9 cellular contexts compared by ENCODE assay signal in the genomic region with DNA sequence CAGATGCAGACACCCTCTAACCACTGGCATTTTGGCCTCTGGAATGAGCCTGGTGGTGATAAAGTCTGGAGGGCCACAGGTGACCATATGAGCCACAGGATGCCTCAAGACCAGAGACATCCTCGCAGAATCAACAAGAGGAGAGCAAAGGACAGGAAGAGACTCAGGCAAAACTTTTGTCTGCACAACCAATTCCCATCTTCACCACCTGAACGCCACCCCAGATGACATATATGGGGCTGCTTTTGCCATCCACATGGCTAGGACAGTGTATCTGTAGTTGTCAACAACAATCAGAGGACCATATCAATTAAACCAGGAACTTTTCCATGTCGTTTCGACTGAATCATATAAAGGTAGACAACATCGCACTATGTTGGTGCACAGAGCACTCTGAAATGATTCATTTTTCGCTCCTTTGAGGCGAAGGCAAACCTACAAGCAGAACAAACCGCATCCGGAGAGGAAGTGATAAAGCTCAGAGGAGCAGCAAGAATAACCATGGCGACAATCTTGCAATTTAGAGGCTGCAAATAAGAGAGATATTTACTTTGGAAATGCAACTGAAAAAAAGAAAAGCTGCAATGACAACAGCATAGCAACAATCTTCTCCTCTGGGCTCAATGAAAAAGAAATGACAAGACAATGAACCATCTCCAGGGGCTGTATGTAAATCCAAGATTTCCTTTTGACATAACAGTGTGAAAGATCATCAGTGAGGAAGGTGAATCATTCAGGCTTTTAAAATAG.
DNase-seq lines count a peak whose midpoint lies in the region; ATAC-seq, FAIRE-seq and TF ChIP-seq lines count a peak whose summit lies in the region.
"Had no signal": no experiment of that assay in that cellular context is flagged by ENCODE, and none has a peak within 500 bp of the region (broad histone marks: within the 10 kb centered on the region; RNA-seq: fewer than 3 reads in every experiment).

No MANE protein-coding gene starts in this region.

- BruUV-seq in Caco-2 (replicated peaks; lab: Mats Ljungman, UMichigan) (no TSS peak), HepG2 (replicated peaks; lab: Mats Ljungman, UMichigan) (no TSS peak)

- no peak for TF ChIP-seq EP300 in HepG2 (IDR thresholded peaks at IDR 0.05; ENCODE audit: low read depth in 2 of 2, low read length in 2 of 2)
- no peak for TF ChIP-seq EP300 in HepG2 (CRISPR knock-in tag; IDR thresholded peaks at IDR 0.05; ENCODE audit: borderline replicate concordance)

- DNase-seq in Caco-2 (no peak), Kasumi-1 (lab: John Stamatoyannopoulos, UW) (peak; percentile 52 to 61), HepG2 (ENCODE audit: low spot score) (no peak), retina (no peak), superior temporal gyrus (ENCODE audit: extremely low spot score) (no peak), ACHN (no peak)
- DNase-seq in activated CD4-positive, alpha-beta memory T cell treated with anti-CD3 and anti-CD28 coated beads for 36 hours = peak; percentile 78

- no peak for TF ChIP-seq POLR2A in HepG2 (IDR thresholded peaks at IDR 0.05; ENCODE audit: insufficient read depth in 1 of 2, low read depth in 2 of 2, low read length in 2 of 2)

- no peak overlapping the region for H2AFZ ChIP-seq in HepG2 (ENCODE audit: low read length)

- H3K4me3 Mint-ChIP-seq in Caco-2 (ENCODE audit: unreplicated experiment) = no peak overlapping the region
- H3K4me3 Mint-ChIP-seq in activated CD4-positive, alpha-beta memory T cell treated with anti-CD3 and anti-CD28 coated beads for 36 hours = peak overlapping the region; percentile 53

- no peak for TF ChIP-seq CTCF in Caco-2 (IDR thresholded peaks at IDR 0.05; ENCODE audit: insufficient read depth in 1 of 2, low read depth in 1 of 2, low read length in 1 of 2, severe bottlenecking in 1 of 2, unreplicated experiment in 1 of 2)
- TF ChIP-seq CTCF in HepG2 (CRISPR knock-in tag; IDR thresholded peaks at IDR 0.05) = no peak

- no peak overlapping the region for H3K4me2 ChIP-seq in HepG2 (ENCODE audit: low read depth, low read length)

- ATAC-seq in GM21515 (IDR thresholded peaks at IDR 0.05; ENCODE audit: unreplicated experiment) = peak; percentile 72
- ATAC-seq in HepG2 = no peak

- no peaks in the 10 kb centered on the region for H3K27me3 Mint-ChIP-seq in Caco-2 (ENCODE audit: insufficient read depth, unreplicated experiment)
- no peaks in the 10 kb centered on the region for H3K27me3 Mint-ChIP-seq in activated CD4-positive, alpha-beta memory T cell treated with anti-CD3 and anti-CD28 coated beads for 36 hours

- peaks cover 5% of the 10 kb centered on the region for H3K36me3 Mint-ChIP-seq in Caco-2 (ENCODE audit: insufficient read depth, unreplicated experiment)
- no peaks in the 10 kb centered on the region for H3K36me3 Mint-ChIP-seq in activated CD4-positive, alpha-beta memory T cell treated with anti-CD3 and anti-CD28 coated beads for 36 hours

- no peaks in the 10 kb centered on the region for H3K9me3 Mint-ChIP-seq in Caco-2 (ENCODE audit: unreplicated experiment)
- H3K9me3 Mint-ChIP-seq in activated CD4-positive, alpha-beta memory T cell treated with anti-CD3 and anti-CD28 coated beads for 36 hours = no peaks in the 10 kb centered on the region

- H3K27ac Mint-ChIP-seq in Caco-2 (ENCODE audit: unreplicated experiment) = peak overlapping the region; percentile 87
- H3K27ac Mint-ChIP-seq in activated CD4-positive, alpha-beta memory T cell treated with anti-CD3 and anti-CD28 coated beads for 36 hours = peak overlapping the region; percentile 95

- no peak overlapping the region for H3K27ac ChIP-seq in HepG2 (ENCODE audit: extremely low read length, insufficient read depth, low read length)
- H3K27ac ChIP-seq: epithelial cell of prostate had no signal

- H3K27me3 ChIP-seq in Caco-2 (replicated peaks; ENCODE audit: control insufficient read depth, insufficient read depth, low read length) (no peaks in the 10 kb centered on the region), HepG2 (ENCODE audit: control insufficient read depth in 1 of 2, insufficient read depth in 2 of 2, low read length in 2 of 2) (0 out of 5 replicates have a peak, but pooled peaks cover 0 to 1% of the 10 kb centered on the region in 2 experiments)

- H3K9ac ChIP-seq in HepG2 (ENCODE audit: insufficient read depth, low read depth, low read length) = no peak overlapping the region

- CTCF ChIA-PET in Caco-2 (lab: Charles Lee) = no interaction called here
- CTCF ChIA-PET in activated CD4-positive, alpha-beta memory T cell treated with anti-CD3 and anti-CD28 coated beads for 36 hours (lab: Charles Lee) = interaction anchor here (0.6 to 3.4 kb wide), 6 partner anchors 16 to 205 kb away, joined by 3 to 13 read pairs (median 4); a partner anchor contains a TSS
- CTCF ChIA-PET in HepG2 (lab: Yijun Ruan, JAX; ENCODE audit: low intra/inter-chr PET ratio, low total read pairs) = no interaction called here

- no peak for TF ChIP-seq RAD21 in HepG2 (CRISPR knock-in tag; IDR thresholded peaks at IDR 0.05)

- intact Hi-C loops in Caco-2 (cut with micrococcal nuclease; ENCODE audit: unreplicated experiment) (loop anchor here (5.0 kb wide), 1 partner anchor 115 kb away; no protein-coding TSS in a partner anchor), HepG2 (cut with micrococcal nuclease; ENCODE audit: unreplicated experiment) (no loop called here)
- intact Hi-C loops in activated CD4-positive, alpha-beta memory T cell treated with anti-CD3 and anti-CD28 coated beads for 36 hours (cut with micrococcal nuclease) = loop anchor here (1.0 to 10.0 kb wide), 11 partner anchors 16 to 438 kb away; a partner anchor contains a TSS

- H3K4me3 ChIP-seq in Caco-2 (ENCODE audit: low read depth, low read length) = no peak overlapping the region
- H3K4me3 ChIP-seq in HepG2 (replicated peaks in 1 of 3; ENCODE audit: insufficient read depth in 1 of 3, low read depth in 2 of 3, low read length in 3 of 3) = no peak overlapping the region

- in situ Hi-C loops in HepG2 (cut with HindIII; ENCODE audit: extremely low pct_ligation_motif_present, low pct_unique_long_range_greater_than_20kb) = loop anchor here (5.0 kb wide), 1 partner anchor 205 kb away; a partner anchor contains a TSS
- in situ Hi-C loops in ACHN (cut with HindIII; ENCODE audit: low pct_ligation_motif_present, low pct_unique_long_range_greater_than_20kb, low sequenced_read_pairs) = no loop called here

- peaks cover 22% of the 10 kb centered on the region for H3K4me1 Mint-ChIP-seq in Caco-2 (ENCODE audit: low read depth, unreplicated experiment)
- peaks cover 83% of the 10 kb centered on the region for H3K4me1 Mint-ChIP-seq in activated CD4-positive, alpha-beta memory T cell treated with anti-CD3 and anti-CD28 coated beads for 36 hours (ENCODE audit: low read depth)

- POLR2A ChIA-PET in Caco-2 (lab: Charles Lee) = interaction anchor here (0.7 kb wide), 1 partner anchor 716 kb away, joined by 5 read pairs; no protein-coding TSS in a partner anchor
- POLR2A ChIA-PET in activated CD4-positive, alpha-beta memory T cell treated with anti-CD3 and anti-CD28 coated beads for 36 hours (lab: Charles Lee) = interaction anchor here (0.7 to 6.5 kb wide), 11 partner anchors 17 to 203 kb away, joined by 3 to 93 read pairs (median 6); a partner anchor contains a TSS
- POLR2A ChIA-PET in HepG2 (lab: Yijun Ruan, JAX) = no interaction called here

- H4K20me1 ChIP-seq in HepG2 (ENCODE audit: insufficient read depth, low read length) = no peaks in the 10 kb centered on the region

- no peaks in the 10 kb centered on the region for H3K36me3 ChIP-seq in Caco-2 (ENCODE audit: control insufficient read depth, insufficient read depth, low read length)
- H3K36me3 ChIP-seq in HepG2 (replicated peaks in 1 of 2; ENCODE audit: control insufficient read depth in 1 of 2, insufficient read depth in 2 of 2, low read length in 2 of 2) = no peaks in the 10 kb centered on the region

- no peaks in the 10 kb centered on the region for H3K79me2 ChIP-seq in HepG2 (ENCODE audit: insufficient read depth, low read length)

- H3K9me3 ChIP-seq in Caco-2 (no peaks in the 10 kb centered on the region), HepG2 (ENCODE audit: low read length) (no peaks in the 10 kb centered on the region)

- WGBS in HepG2 (ENCODE audit: low lambda C conversion rate) = 60% methylated on average over 10 of the region's 10 CpGs

- no peak for FAIRE-seq in HepG2 (lab: Jason Lieb, UNC)

- H3K4me1 ChIP-seq in Caco-2 = peaks cover 25% of the 10 kb centered on the region
- no peaks in the 10 kb centered on the region for H3K4me1 ChIP-seq in HepG2 (ENCODE audit: insufficient read depth, low read length)

TF ChIP-seq in HepG2, 621 proteins besides CTCF, POLR2A, EP300 and RAD21:
- TF ChIP-seq NFE2L1 (CRISPR knock-in tag; IDR thresholded peaks at IDR 0.05; ENCODE audit: borderline replicate concordance) (no peak), ZNF749 (CRISPR knock-in tag; IDR thresholded peaks at IDR 0.05; ENCODE audit: borderline replicate concordance) (no peak)
- TF ChIP-seq, protein P1, sequence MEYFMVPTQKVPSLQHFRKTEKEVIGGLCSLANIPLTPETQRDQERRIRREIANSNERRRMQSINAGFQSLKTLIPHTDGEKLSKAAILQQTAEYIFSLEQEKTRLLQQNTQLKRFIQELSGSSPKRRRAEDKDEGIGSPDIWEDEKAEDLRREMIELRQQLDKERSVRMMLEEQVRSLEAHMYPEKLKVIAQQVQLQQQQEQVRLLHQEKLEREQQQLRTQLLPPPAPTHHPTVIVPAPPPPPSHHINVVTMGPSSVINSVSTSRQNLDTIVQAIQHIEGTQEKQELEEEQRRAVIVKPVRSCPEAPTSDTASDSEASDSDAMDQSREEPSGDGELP (IDR thresholded peaks at IDR 0.05; ENCODE audit: borderline replicate concordance, low read depth) = 0 out of 2 replicates have a peak, but pooled peaks have one; percentile 1

Comparison
In these comparisons a context has a peak if more than half of its experiments do, and no peak if none do; other contexts are left out.
1. DNase-seq: peak in Kasumi-1 (2 of 2) and activated CD4-positive, alpha-beta memory T cell treated with anti-CD3 and anti-CD28 coated beads for 36 hours (single experiment); none in Caco-2 (0 of 2), HepG2 (single experiment), retina (single experiment), superior temporal gyrus (single experiment) and ACHN (single experiment).